Comparison of ENCODE assay signal across 13 cellular contexts in genomic region chr2:38409904-38410167, GRCh38. TPM values are rescaled to one million over a fixed set of nuclear protein-coding genes. Genes with fewer than 3 reads are reported as not detected.
A peak's percentile ranks its signal among the peaks of the same experiment; 100 is the strongest.
DNase-seq lines count a peak whose midpoint lies in the region; ATAC-seq and TF ChIP-seq lines count a peak whose summit lies in the region.
"Had no signal": no experiment of that assay in that cellular context is flagged by ENCODE, and none has a peak within 500 bp of the region (broad histone marks: within the 10 kb centered on the region; RNA-seq: fewer than 3 reads in every experiment).

No MANE protein-coding gene starts in this region.

- no peak overlapping the region for H3K4me2 ChIP-seq in osteoblast (ENCODE audit: insufficient read depth, low read length)

- TF ChIP-seq POLR2A in gastroesophageal sphincter (IDR thresholded peaks at IDR 0.05) (no peak), lower leg skin (IDR thresholded peaks at IDR 0.05) (no peak)

- no peak overlapping the region for H2AFZ ChIP-seq in osteoblast (ENCODE audit: low read length)

- H3K36me3 ChIP-seq in gastroesophageal sphincter = no peaks in the 10 kb centered on the region
- H3K36me3 ChIP-seq in osteoblast (ENCODE audit: insufficient read depth, low read length) = no peaks in the 10 kb centered on the region
- H3K36me3 ChIP-seq: WERI-Rb-1 had no signal

- no peak for TF ChIP-seq EP300 in gastroesophageal sphincter (IDR thresholded peaks at IDR 0.05)

- no peaks in the 10 kb centered on the region for H3K27me3 ChIP-seq in gastroesophageal sphincter
- H3K27me3 ChIP-seq in osteoblast (ENCODE audit: insufficient read depth, low read length) = peaks cover 8% of the 10 kb centered on the region

- peaks cover 9 to 48% (median 12%) of the 10 kb centered on the region in 3 donors for H3K4me1 ChIP-seq in gastroesophageal sphincter
- H3K4me1 ChIP-seq in osteoblast (ENCODE audit: insufficient read depth, low read length) = peaks cover 9% of the 10 kb centered on the region

- intact Hi-C loops in lower leg skin (cut with DNase I; ENCODE audit: low total_unique reads) = no loop called here

- DNase-seq in DMS53 treated with DMSO at 0.1 percent for 48 hours (lab: John Stamatoyannopoulos, UW; ENCODE audit: unreplicated experiment) = no peak
- DNase-seq in mesenteric fat pad (ENCODE audit: low spot score) = no peak
- no peak for DNase-seq in osteoblast (ENCODE audit: insufficient read length, low spot score, missing footprints)
- DNase-seq in lower leg skin (ENCODE audit: low spot score in 2 of 2) = no peak
- DNase-seq: activated T-cell treated with anti-CD3 and anti-CD28 coated beads, Interleukin-2, amount 50 U/mL, for 48 hours; aorta; NCI-H524 treated with DMSO at 0.1 percent for 48 hours; SHP77 treated with DMSO at 0.1 percent for 48 hours; WERI-Rb-1 had no signal

- no peaks in the 10 kb centered on the region for H3K79me2 ChIP-seq in osteoblast (ENCODE audit: insufficient read depth, low read length)

- no peak for TF ChIP-seq CTCF in gastroesophageal sphincter (IDR thresholded peaks at IDR 0.05)
- no peak for TF ChIP-seq CTCF in osteoblast (IDR thresholded peaks at IDR 0.05; ENCODE audit: extremely low read depth, low read depth, low read length)
- no peak for TF ChIP-seq CTCF in lower leg skin (IDR thresholded peaks at IDR 0.05)

- peak; percentile 29 for ATAC-seq in GM18517 (IDR thresholded peaks at IDR 0.05; ENCODE audit: unreplicated experiment)
- peak; percentile 22 for ATAC-seq in GM21528 (IDR thresholded peaks at IDR 0.05; ENCODE audit: low FRiP score, unreplicated experiment)
- peak; percentile 23 for ATAC-seq in HG03342 (IDR thresholded peaks at IDR 0.05; ENCODE audit: unreplicated experiment)
- ATAC-seq in gastroesophageal sphincter = no peak

- H3K27ac ChIP-seq in gastroesophageal sphincter (peak overlapping the region in 3 of 4 donors; percentile 41 to 76 (median 68)), osteoblast (ENCODE audit: low read depth, low read length) (no peak overlapping the region)
- H3K27ac ChIP-seq: WERI-Rb-1 had no signal

- no peaks in the 10 kb centered on the region for H4K20me1 ChIP-seq in osteoblast (ENCODE audit: insufficient read depth, low read length)

- no peak overlapping the region for H3K4me3 ChIP-seq in gastroesophageal sphincter
- no peak overlapping the region for H3K4me3 ChIP-seq in osteoblast (ENCODE audit: insufficient read depth, low read length)
- no peak overlapping the region for H3K4me3 ChIP-seq in lower leg skin (ENCODE audit: low read depth, poor library complexity, severe bottlenecking)

- no CpG with 5 or more reads among the region's 1 CpG for WGBS in gastroesophageal sphincter (ENCODE audit: low coverage in 1 of 2), 2 donors
- 53 to 84% methylated on average over 1 of the region's 1 CpG for WGBS in lower leg skin, 2 donors

- H3K9me3 ChIP-seq in gastroesophageal sphincter = peaks cover 0 to 8% (median 3%) of the 10 kb centered on the region in 3 donors
- peaks cover 3% of the 10 kb centered on the region for H3K9me3 ChIP-seq in osteoblast (ENCODE audit: low read depth, low read length)

RNA-seq across cellular contexts. Expression of gene ATL2, which starts 32.8 kb away (rescaled TPM):
- total RNA-seq in gastroesophageal sphincter (100 to 1,000 TPM; 206 to 329 (median 253) TPM), mesenteric fat pad (46.3 TPM), osteoblast (42.1 and 64.4 TPM in 2 replicates), lower leg skin (100 to 1,000 TPM; 147 to 220 (median 187) TPM)
